9 cellular contexts compared by ENCODE assay signal in genomic region chr14:92783813-92784431, GRCh38. TPM values are rescaled to one million over a fixed set of nuclear protein-coding genes. Genes with fewer than 3 reads are reported as not detected.
A peak's percentile ranks its signal among the peaks of the same experiment; 100 is the strongest.
DNase-seq lines count a peak whose midpoint lies in the region; ATAC-seq and TF ChIP-seq lines count a peak whose summit lies in the region.
"Had no signal": no experiment of that assay in that cellular context is flagged by ENCODE, and none has a peak within 500 bp of the region (broad histone marks: within the 10 kb centered on the region; RNA-seq: fewer than 3 reads in every experiment).

No MANE protein-coding gene starts in this region.

- H3K9ac ChIP-seq in parathyroid adenoma, result no peak overlapping the region

- peak; percentile 82 for DNase-seq in activated CD4-positive, alpha-beta T cell treated with anti-CD3 and anti-CD28 coated beads, Interleukin-2, amount 10 ng/mL, durations not matched to agents 24 days and 14 days
- no peak for DNase-seq in activated CD4-positive, alpha-beta T cell treated with anti-CD3 and anti-CD28 coated beads for 1 hour
- DNase-seq in NCI-H2171 treated with DMSO at 0.1 percent for 48 hours (lab: John Stamatoyannopoulos, UW) (peak; percentile 86), foreskin fibroblast (peak; percentile 40 to 74)
- no peak for DNase-seq in activated CD8-positive, alpha-beta memory T cell treated with anti-CD3 and anti-CD28 coated beads for 24 hours

- H2AFZ ChIP-seq in parathyroid adenoma, result peak overlapping the region; percentile 51

- H3K9me3 ChIP-seq in parathyroid adenoma (ENCODE audit: control insufficient read depth, low read length), result no peaks in the 10 kb centered on the region

- H3K27ac Mint-ChIP-seq in activated CD4-positive, alpha-beta T cell treated with anti-CD3 and anti-CD28 coated beads, Interleukin-2, amount 10 ng/mL, durations not matched to agents 24 days and 14 days, result no peak overlapping the region

- H3K27me3 ChIP-seq in parathyroid adenoma (ENCODE audit: control insufficient read depth, insufficient read depth, low read length), result no peaks in the 10 kb centered on the region

- H3K9me3 Mint-ChIP-seq in activated CD4-positive, alpha-beta T cell treated with anti-CD3 and anti-CD28 coated beads, Interleukin-2, amount 10 ng/mL, durations not matched to agents 24 days and 14 days, result no peaks in the 10 kb centered on the region
- H3K9me3 Mint-ChIP-seq: activated naive CD4-positive, alpha-beta T cell treated with anti-CD3 and anti-CD28 coated beads, Interleukin-2, amount 50 U/mL, for 72 hours had no signal

- H3K27me3 Mint-ChIP-seq in activated CD4-positive, alpha-beta T cell treated with anti-CD3 and anti-CD28 coated beads, Interleukin-2, amount 10 ng/mL, durations not matched to agents 24 days and 14 days, result peaks cover 4% of the 10 kb centered on the region

- H3K4me3 ChIP-seq in WI38 (ENCODE audit: low read depth, low read length) (no peak overlapping the region), foreskin fibroblast (ENCODE audit: low read depth in 1 of 2, low read length in 2 of 2) (no peak overlapping the region), parathyroid adenoma (ENCODE audit: low read depth, low read length) (no peak overlapping the region)

- no peaks in the 10 kb centered on the region for H3K4me1 ChIP-seq in parathyroid adenoma

- no peak overlapping the region for H3K4me2 ChIP-seq in parathyroid adenoma (ENCODE audit: low read length)

- intact Hi-C loops in activated CD4-positive, alpha-beta T cell treated with anti-CD3 and anti-CD28 coated beads, Interleukin-2, amount 10 ng/mL, durations not matched to agents 24 days and 14 days (cut with micrococcal nuclease), result loop anchor here (1.0 to 5.0 kb wide), 2 partner anchors 37 to 70 kb away; partner anchors contain the start of gene LGMN

- H3K4me1 Mint-ChIP-seq in activated CD4-positive, alpha-beta T cell treated with anti-CD3 and anti-CD28 coated beads, Interleukin-2, amount 10 ng/mL, durations not matched to agents 24 days and 14 days, result peaks cover 19% of the 10 kb centered on the region

- no peaks in the 10 kb centered on the region for H3K36me3 Mint-ChIP-seq in activated CD4-positive, alpha-beta T cell treated with anti-CD3 and anti-CD28 coated beads, Interleukin-2, amount 10 ng/mL, durations not matched to agents 24 days and 14 days (ENCODE audit: low read depth)
- H3K36me3 Mint-ChIP-seq: activated naive CD4-positive, alpha-beta T cell treated with anti-CD3 and anti-CD28 coated beads, Interleukin-2, amount 50 U/mL, for 72 hours had no signal

- H3K36me3 ChIP-seq in parathyroid adenoma (ENCODE audit: control insufficient read depth, insufficient read depth, low read length), result no peaks in the 10 kb centered on the region

- TF ChIP-seq CTCF in WI38 (IDR thresholded peaks at IDR 0.05; ENCODE audit: low read depth, low read length) (peak; percentile 35; the same call in 1 of the 2 replicates), foreskin fibroblast (IDR thresholded peaks at IDR 0.05; ENCODE audit: low read depth, low read length) (peak; percentile 39), parathyroid adenoma (IDR thresholded peaks at IDR 0.05) (peak; percentile 67)

- H3K79me2 ChIP-seq in parathyroid adenoma, result no peaks in the 10 kb centered on the region

- H3K27ac ChIP-seq in parathyroid adenoma, result no peak overlapping the region

- ATAC-seq in HG02642 (IDR thresholded peaks at IDR 0.05; ENCODE audit: poor library complexity, unreplicated experiment), result peak; percentile 43

- no peak overlapping the region for H3K4me3 Mint-ChIP-seq in activated CD4-positive, alpha-beta T cell treated with anti-CD3 and anti-CD28 coated beads, Interleukin-2, amount 10 ng/mL, durations not matched to agents 24 days and 14 days

RNA-seq across cellular contexts. Expression of gene GOLGA5, which starts 10.2 kb away (rescaled TPM):
- 20.1 and 20.8 TPM in 2 replicates for total RNA-seq in activated CD4-positive, alpha-beta T cell treated with anti-CD3 and anti-CD28 coated beads, Interleukin-2, amount 10 ng/mL, durations not matched to agents 24 days and 14 days

RNA-seq across cellular contexts. Expression of gene LGMN, which starts 35.5 kb away (rescaled TPM):
- total RNA-seq in activated CD4-positive, alpha-beta T cell treated with anti-CD3 and anti-CD28 coated beads, Interleukin-2, amount 10 ng/mL, durations not matched to agents 24 days and 14 days, result 1.4 and 2.1 TPM in 2 replicates

Comparison
In these comparisons a context has a peak if more than half of its experiments do, and no peak if none do; other contexts are left out.
1. DNase-seq: peak in activated CD4-positive, alpha-beta T cell treated with anti-CD3 and anti-CD28 coated beads, Interleukin-2, amount 10 ng/mL, durations not matched to agents 24 days and 14 days (single experiment), NCI-H2171 treated with DMSO at 0.1 percent for 48 hours (single experiment) and foreskin fibroblast (2 of 2); none in activated CD4-positive, alpha-beta T cell treated with anti-CD3 and anti-CD28 coated beads for 1 hour (single experiment) and activated CD8-positive, alpha-beta memory T cell treated with anti-CD3 and anti-CD28 coated beads for 24 hours (single experiment).
2. Peak in every context shown above with its lines, with median percentiles within 50 percentile points of each other: CTCF ChIP-seq.